8 cellular contexts compared by ENCODE assay signal in the genomic region with DNA sequence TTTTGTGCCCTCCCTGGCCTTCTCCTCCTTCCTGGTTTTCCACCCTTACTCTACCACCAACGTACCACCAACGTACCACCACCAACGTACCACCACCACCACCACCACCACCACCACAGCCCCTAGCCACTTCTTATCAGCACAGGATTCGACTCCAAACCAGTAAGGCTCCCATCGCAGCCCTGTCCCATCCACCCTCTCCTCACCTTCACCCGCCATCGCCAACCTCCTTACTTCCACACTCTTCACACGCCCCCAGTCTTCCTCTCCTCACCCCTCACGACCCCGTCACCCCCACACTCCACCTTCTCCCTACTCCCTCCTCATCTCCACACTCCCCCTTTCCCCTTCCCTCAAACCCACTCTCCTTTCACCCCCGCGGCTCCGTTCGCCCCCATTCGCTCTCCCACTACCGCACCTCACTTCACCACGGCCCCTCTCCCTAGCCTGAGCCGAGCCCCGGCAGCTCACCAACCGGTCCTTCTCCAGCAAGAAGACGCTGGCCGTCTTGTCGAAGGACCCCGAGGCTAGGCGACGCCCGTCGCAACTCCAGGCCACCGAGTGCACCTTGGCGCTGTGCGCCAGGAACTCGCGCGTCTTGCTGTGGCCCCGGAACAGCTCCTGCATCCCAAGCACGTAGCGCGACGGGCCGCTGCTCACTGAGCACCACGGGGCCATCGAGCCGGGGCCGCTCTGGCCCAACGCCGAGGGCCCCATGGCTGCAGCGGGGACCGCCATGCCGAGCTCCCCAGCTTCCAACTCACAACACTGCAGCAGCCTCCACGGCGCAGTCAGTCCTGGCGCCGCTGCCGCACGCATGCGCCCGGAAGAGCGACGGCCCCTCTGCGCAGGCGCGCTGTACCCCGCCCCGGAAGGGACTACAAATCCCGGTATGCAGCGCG. TPM values are rescaled to one million over a fixed set of nuclear protein-coding genes. Genes with fewer than 3 reads are reported as not detected.
DNase-seq lines count a peak whose midpoint lies in the region; ATAC-seq and TF ChIP-seq lines count a peak whose summit lies in the region.
"Not testable (repeated sequence)": the region's sequence is repeated elsewhere in the genome, so short reads cannot be mapped to it uniquely, and the experiment has no call there.

A gene with protein sequence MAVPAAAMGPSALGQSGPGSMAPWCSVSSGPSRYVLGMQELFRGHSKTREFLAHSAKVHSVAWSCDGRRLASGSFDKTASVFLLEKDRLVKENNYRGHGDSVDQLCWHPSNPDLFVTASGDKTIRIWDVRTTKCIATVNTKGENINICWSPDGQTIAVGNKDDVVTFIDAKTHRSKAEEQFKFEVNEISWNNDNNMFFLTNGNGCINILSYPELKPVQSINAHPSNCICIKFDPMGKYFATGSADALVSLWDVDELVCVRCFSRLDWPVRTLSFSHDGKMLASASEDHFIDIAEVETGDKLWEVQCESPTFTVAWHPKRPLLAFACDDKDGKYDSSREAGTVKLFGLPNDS (minus strand): TSS at position 845 of the 902 bp plus-strand sequence. CDS start 107 bp downstream, at position 738.

- H3K4me3 Mint-ChIP-seq in activated naive CD4-positive, alpha-beta T cell treated with anti-CD3 and anti-CD28 coated beads for 36 hours, result peak within 1 kb of the TSS; percentile 89

- peaks cover 11% of the 10 kb centered on the region for H3K36me3 Mint-ChIP-seq in activated naive CD4-positive, alpha-beta T cell treated with anti-CD3 and anti-CD28 coated beads for 36 hours (ENCODE audit: low read depth)

- CTCF ChIA-PET in BJ (lab: Yijun Ruan, JAX); activated naive CD4-positive, alpha-beta T cell treated with anti-CD3 and anti-CD28 coated beads for 36 hours (lab: Charles Lee): not testable (repeated sequence)

- not testable (repeated sequence) for H3K27me3 Mint-ChIP-seq in activated naive CD4-positive, alpha-beta T cell treated with anti-CD3 and anti-CD28 coated beads for 36 hours (ENCODE audit: low read depth)

- H3K4me1 Mint-ChIP-seq in activated naive CD4-positive, alpha-beta T cell treated with anti-CD3 and anti-CD28 coated beads for 36 hours (ENCODE audit: low read depth), result peaks cover 12% of the 10 kb centered on the region

- peak; percentile 21 for DNase-seq in BJ (ENCODE audit: low read depth)
- not testable (repeated sequence) for DNase-seq in SK-N-MC (ENCODE audit: low read depth, low spot score)
- peak; percentile 71 for DNase-seq in activated naive CD4-positive, alpha-beta T cell treated with anti-CD3 and anti-CD28 coated beads for 36 hours
- DNase-seq in fibroblast of peridontal ligament (ENCODE audit: extremely low read depth), result peak; percentile 63
- DNase-seq in stimulated activated CD4-positive, alpha-beta T cell treated with anti-CD3 and anti-CD28 coated beads, TNF-alpha, amount 100 ng/mL, for 24 hours (ENCODE audit: low read depth in 3 of 3), result peak; percentile 34 to 68 (median 43)

- H3K9ac ChIP-seq in SK-N-MC (ENCODE audit: insufficient read length) (peak within 1 kb of the TSS; percentile 51), mucosa of stomach (ENCODE audit: low read length) (peak within 1 kb of the TSS; percentile 55)

- ATAC-seq in GM19397 (IDR thresholded peaks at IDR 0.05; ENCODE audit: unreplicated experiment), result peak; percentile 97
- ATAC-seq in HG03175 (IDR thresholded peaks at IDR 0.05; ENCODE audit: unreplicated experiment), result peak; percentile 99

- intact Hi-C loops in activated naive CD4-positive, alpha-beta T cell treated with anti-CD3 and anti-CD28 coated beads for 36 hours (cut with micrococcal nuclease), result not testable (repeated sequence)

- not testable (repeated sequence) for H3K4me1 ChIP-seq in mucosa of stomach (ENCODE audit: control insufficient read depth, insufficient read depth, low read length)

- H3K27ac Mint-ChIP-seq in activated naive CD4-positive, alpha-beta T cell treated with anti-CD3 and anti-CD28 coated beads for 36 hours, result not testable (repeated sequence)

- H3K27ac ChIP-seq in SK-N-MC, result not testable (repeated sequence)

- not testable (repeated sequence) for H3K27me3 ChIP-seq in BJ (ENCODE audit: control insufficient read depth, insufficient read depth, low read length); mucosa of stomach (ENCODE audit: control insufficient read depth, insufficient read depth, low read length)

- H3K4me3 ChIP-seq in BJ (ENCODE audit: low read depth, low read length), result peak within 1 kb of the TSS; percentile 75
- H3K4me3 ChIP-seq in SK-N-MC, result peak within 1 kb of the TSS; percentile 75
- peak within 1 kb of the TSS; percentile 14 for H3K4me3 ChIP-seq in mucosa of stomach (ENCODE audit: low read length)

- not testable (repeated sequence) for TF ChIP-seq CTCF in BJ (IDR thresholded peaks at IDR 0.05; ENCODE audit: insufficient read depth, low read depth, low read length)

- H3K9me3 Mint-ChIP-seq in activated naive CD4-positive, alpha-beta T cell treated with anti-CD3 and anti-CD28 coated beads for 36 hours, result not testable (repeated sequence)

- POLR2A ChIA-PET in BJ (lab: Charles Lee), result not testable (repeated sequence)

- H3K9me3 ChIP-seq in SK-N-MC (ENCODE audit: low read depth, low read length); mucosa of stomach (ENCODE audit: control insufficient read depth, low read length): not testable (repeated sequence)

- H3K36me3 ChIP-seq in BJ (ENCODE audit: control insufficient read depth, insufficient read depth, low read length); SK-N-MC (ENCODE audit: insufficient read depth, low read length); mucosa of stomach (ENCODE audit: control insufficient read depth, insufficient read depth, low read length): not testable (repeated sequence)

RNA-seq across cellular contexts. Expression of the gene that starts here (rescaled TPM):
- polyA plus RNA-seq in BJ (2011; rRNA removed), result 38.2 and 47.7 TPM in 2 replicates
- polyA minus RNA-seq in BJ (2011; rRNA and poly(A)+ RNA removed), result 10.8 and 13.0 TPM in 2 replicates
- total RNA-seq in activated naive CD4-positive, alpha-beta T cell treated with anti-CD3 and anti-CD28 coated beads for 36 hours, result 100 to 1,000 TPM; 153 to 160 TPM

Comparison
In these comparisons a context has a peak if more than half of its experiments do, and no peak if none do; other contexts are left out.
1. H3K4me3 ChIP-seq: peak in every context shown above with its lines; median percentile 75 in BJ; 75 in SK-N-MC; 14 in mucosa of stomach.